16 cellular contexts compared by ENCODE assay signal in the genomic region with DNA sequence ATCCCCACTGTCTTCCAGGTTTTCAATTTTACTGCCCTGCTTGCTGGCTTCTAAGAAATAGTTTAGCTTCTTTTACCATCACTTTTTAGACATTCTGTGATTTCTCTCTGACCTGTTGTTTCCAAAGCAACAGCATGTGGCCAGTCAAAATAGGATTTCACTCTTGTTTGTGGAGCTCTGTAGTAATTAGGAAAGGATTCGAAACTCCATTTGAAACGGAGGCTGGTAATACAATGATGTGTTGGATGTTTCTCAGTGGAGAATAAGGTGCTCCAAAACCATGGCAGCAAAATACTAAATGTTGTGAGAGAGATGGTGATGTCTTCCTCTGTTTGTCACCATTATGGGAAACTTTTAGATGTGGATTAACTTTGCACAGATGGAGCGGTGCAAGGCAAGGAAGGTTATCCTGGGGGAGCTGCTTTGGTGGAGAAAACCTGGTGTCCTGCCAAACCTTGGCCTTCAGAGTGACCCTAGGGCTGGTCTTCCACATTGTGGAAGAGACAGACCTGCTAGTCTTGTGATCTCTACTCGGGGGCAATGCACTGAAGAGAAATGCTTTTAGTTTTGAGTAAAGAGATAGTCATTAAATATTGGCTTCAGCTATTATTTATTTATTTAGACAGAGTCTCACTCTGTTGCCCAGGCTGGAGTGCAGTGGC.
DNase-seq lines count a peak whose midpoint lies in the region; ATAC-seq and TF ChIP-seq lines count a peak whose summit lies in the region.
"Had no signal": no experiment of that assay in that cellular context is flagged by ENCODE, and none has a peak within 500 bp of the region (broad histone marks: within the 10 kb centered on the region; RNA-seq: fewer than 3 reads in every experiment).

No MANE protein-coding gene starts in this region.

- CTCF ChIA-PET in activated CD4-positive, alpha-beta T cell treated with anti-CD3 and anti-CD28 coated beads for 36 hours (lab: Charles Lee), result interaction anchor here (0.6 to 1.6 kb wide), 8 partner anchors 16 to 842 kb away, joined by 3 to 5 read pairs (median 3); no protein-coding TSS in a partner anchor
- CTCF ChIA-PET in activated CD4-positive, alpha-beta T cell treated with anti-CD3 and anti-CD28 coated beads, Interleukin-2, amount 10 ng/mL, durations not matched to agents 7 days and 5 days (lab: Charles Lee), result interaction anchor here (0.9 to 1.4 kb wide), 5 partner anchors 9 to 69 kb away, joined by 3 to 5 read pairs (median 3); no protein-coding TSS in a partner anchor
- CTCF ChIA-PET in Calu3 (lab: Charles Lee), result interaction anchor here (0.5 kb wide), 1 partner anchor 182 kb away, joined by 3 read pairs; no protein-coding TSS in a partner anchor

- no TSS peak for BruUV-seq in Calu3 (replicated peaks; lab: Mats Ljungman, UMichigan)

- H3K36me3 Mint-ChIP-seq in activated CD4-positive, alpha-beta T cell treated with anti-CD3 and anti-CD28 coated beads for 36 hours (ENCODE audit: low read depth), result peaks cover 19% of the 10 kb centered on the region
- peaks cover 8% of the 10 kb centered on the region for H3K36me3 Mint-ChIP-seq in activated CD4-positive, alpha-beta T cell treated with anti-CD3 and anti-CD28 coated beads, Interleukin-2, amount 10 ng/mL, durations not matched to agents 7 days and 5 days (ENCODE audit: low read depth)
- H3K36me3 Mint-ChIP-seq in Calu3 (ENCODE audit: insufficient read depth, unreplicated experiment) (peaks cover 11% of the 10 kb centered on the region), nephron (ENCODE audit: low read depth) (no peaks in the 10 kb centered on the region)
- H3K36me3 Mint-ChIP-seq in activated naive CD8-positive, alpha-beta T cell treated with anti-CD3 and anti-CD28 coated beads, Interleukin-2, amount 50 U/mL, for 24 hours (ENCODE audit: low read depth), result peaks cover 27% of the 10 kb centered on the region

- POLR2A ChIA-PET in activated CD4-positive, alpha-beta T cell treated with anti-CD3 and anti-CD28 coated beads for 36 hours (lab: Charles Lee), result interaction anchor here (0.8 to 1.5 kb wide), 4 partner anchors 33 to 76 kb away, joined by 3 to 4 read pairs (median 4); no protein-coding TSS in a partner anchor
- POLR2A ChIA-PET in activated CD4-positive, alpha-beta T cell treated with anti-CD3 and anti-CD28 coated beads, Interleukin-2, amount 10 ng/mL, durations not matched to agents 7 days and 5 days (lab: Charles Lee), result interaction anchor here (1.1 kb wide), 1 partner anchor 11 kb away, joined by 3 read pairs; no protein-coding TSS in a partner anchor

- intact Hi-C loops in activated CD4-positive, alpha-beta T cell treated with anti-CD3 and anti-CD28 coated beads for 36 hours (cut with DNase I, micrococcal nuclease), result loop anchor here in 1 of 2 experiments (2.0 kb wide), 1 partner anchor 17 kb away; no protein-coding TSS in a partner anchor
- intact Hi-C loops in Calu3 (cut with micrococcal nuclease; ENCODE audit: unreplicated experiment), result no loop called here

- H3K27ac Mint-ChIP-seq in activated CD4-positive, alpha-beta T cell treated with anti-CD3 and anti-CD28 coated beads for 36 hours, result peak overlapping the region; percentile 78
- no peak overlapping the region for H3K27ac Mint-ChIP-seq in activated CD4-positive, alpha-beta T cell treated with anti-CD3 and anti-CD28 coated beads, Interleukin-2, amount 10 ng/mL, durations not matched to agents 7 days and 5 days
- H3K27ac Mint-ChIP-seq in Calu3 (ENCODE audit: unreplicated experiment) (peak overlapping the region; percentile 77), nephron (peak overlapping the region; percentile 17 to 36 (median 30))
- peak overlapping the region; percentile 39 for H3K27ac Mint-ChIP-seq in activated naive CD8-positive, alpha-beta T cell treated with anti-CD3 and anti-CD28 coated beads, Interleukin-2, amount 50 U/mL, for 24 hours
- H3K27ac Mint-ChIP-seq: B cell had no signal

- ATAC-seq in activated CD4-positive, alpha-beta T cell treated with anti-CD3 and anti-CD28 coated beads for 36 hours, result peak; percentile 68
- no peak for ATAC-seq in activated naive CD8-positive, alpha-beta T cell treated with anti-CD3 and anti-CD28 coated beads, Interleukin-2, amount 50 U/mL, for 24 hours

- H3K9me3 Mint-ChIP-seq in activated CD4-positive, alpha-beta T cell treated with anti-CD3 and anti-CD28 coated beads for 36 hours (ENCODE audit: low read depth), result no peaks in the 10 kb centered on the region
- H3K9me3 Mint-ChIP-seq in activated CD4-positive, alpha-beta T cell treated with anti-CD3 and anti-CD28 coated beads, Interleukin-2, amount 10 ng/mL, durations not matched to agents 7 days and 5 days, result peaks cover 2% of the 10 kb centered on the region
- H3K9me3 Mint-ChIP-seq in Calu3 (ENCODE audit: low read depth, unreplicated experiment) (no peaks in the 10 kb centered on the region), nephron (peaks cover 4% of the 10 kb centered on the region)
- no peaks in the 10 kb centered on the region for H3K9me3 Mint-ChIP-seq in activated naive CD8-positive, alpha-beta T cell treated with anti-CD3 and anti-CD28 coated beads, Interleukin-2, amount 50 U/mL, for 24 hours
- H3K9me3 Mint-ChIP-seq: CD4-positive, CD25-positive, alpha-beta regulatory T cell had no signal

- no peak overlapping the region for H3K4me3 Mint-ChIP-seq in activated CD4-positive, alpha-beta T cell treated with anti-CD3 and anti-CD28 coated beads for 36 hours
- H3K4me3 Mint-ChIP-seq in activated CD4-positive, alpha-beta T cell treated with anti-CD3 and anti-CD28 coated beads, Interleukin-2, amount 10 ng/mL, durations not matched to agents 7 days and 5 days, result no peak overlapping the region
- H3K4me3 Mint-ChIP-seq in Calu3 (ENCODE audit: low read depth, unreplicated experiment), result no peak overlapping the region
- no peak overlapping the region for H3K4me3 Mint-ChIP-seq in activated naive CD8-positive, alpha-beta T cell treated with anti-CD3 and anti-CD28 coated beads, Interleukin-2, amount 50 U/mL, for 24 hours
- H3K4me3 Mint-ChIP-seq in nephron, result no peak overlapping the region
- H3K4me3 Mint-ChIP-seq: B cell; CD4-positive, CD25-positive, alpha-beta regulatory T cell had no signal

- H3K27me3 Mint-ChIP-seq in activated CD4-positive, alpha-beta T cell treated with anti-CD3 and anti-CD28 coated beads for 36 hours, result no peaks in the 10 kb centered on the region
- no peaks in the 10 kb centered on the region for H3K27me3 Mint-ChIP-seq in activated CD4-positive, alpha-beta T cell treated with anti-CD3 and anti-CD28 coated beads, Interleukin-2, amount 10 ng/mL, durations not matched to agents 7 days and 5 days
- H3K27me3 Mint-ChIP-seq in Calu3 (ENCODE audit: unreplicated experiment), result no peaks in the 10 kb centered on the region
- no peaks in the 10 kb centered on the region for H3K27me3 Mint-ChIP-seq in activated naive CD8-positive, alpha-beta T cell treated with anti-CD3 and anti-CD28 coated beads, Interleukin-2, amount 50 U/mL, for 24 hours
- no peaks in the 10 kb centered on the region for H3K27me3 Mint-ChIP-seq in nephron (ENCODE audit: low read depth)
- H3K27me3 Mint-ChIP-seq: CD4-positive, CD25-positive, alpha-beta regulatory T cell had no signal

- H3K4me1 Mint-ChIP-seq in activated CD4-positive, alpha-beta T cell treated with anti-CD3 and anti-CD28 coated beads for 36 hours, result peaks cover 70% of the 10 kb centered on the region
- peaks cover 37% of the 10 kb centered on the region for H3K4me1 Mint-ChIP-seq in activated CD4-positive, alpha-beta T cell treated with anti-CD3 and anti-CD28 coated beads, Interleukin-2, amount 10 ng/mL, durations not matched to agents 7 days and 5 days
- peaks cover 45% of the 10 kb centered on the region for H3K4me1 Mint-ChIP-seq in Calu3 (ENCODE audit: low read depth, unreplicated experiment)
- H3K4me1 Mint-ChIP-seq in activated naive CD8-positive, alpha-beta T cell treated with anti-CD3 and anti-CD28 coated beads, Interleukin-2, amount 50 U/mL, for 24 hours, result peaks cover 72% of the 10 kb centered on the region
- peaks cover 38% of the 10 kb centered on the region for H3K4me1 Mint-ChIP-seq in nephron

- DNase-seq in activated CD4-positive, alpha-beta T cell treated with anti-CD3 and anti-CD28 coated beads for 36 hours, result no peak
- DNase-seq in activated CD4-positive, alpha-beta T cell treated with anti-CD3 and anti-CD28 coated beads, Interleukin-2, amount 10 ng/mL, durations not matched to agents 7 days and 5 days, result no peak
- DNase-seq in Calu3 (no peak), NCI-H2171 (lab: John Stamatoyannopoulos, UW) (no peak), NCI-H510A (lab: John Stamatoyannopoulos, UW) (no peak)
- DNase-seq in activated naive CD8-positive, alpha-beta T cell treated with anti-CD3 and anti-CD28 coated beads, Interleukin-2, amount 50 U/mL, for 24 hours, result no peak
- no peak for DNase-seq in stimulated activated CD4-positive, alpha-beta T cell treated with anti-CD3 and anti-CD28 coated beads, Interleukin-12 subunit alpha, Interleukin-12 subunit beta, amount 100 ng/mL, for 4 hours
- DNase-seq: CD4-positive, CD25-positive, alpha-beta regulatory T cell; NCI-H1105 treated with DMSO at 0.1 percent for 48 hours; NCI-H1694 treated with DMSO at 0.1 percent for 48 hours; NCI-H345; NCI-H69; NK-92 treated with Interleukin-12 subunit alpha and Interleukin-12 subunit beta, amount 100 ng/mL, for 24 hours; OCI-M1 had no signal

- no peak for TF ChIP-seq CTCF in Calu3 (IDR thresholded peaks at IDR 0.05; ENCODE audit: unreplicated experiment)
- TF ChIP-seq CTCF in nephron (IDR thresholded peaks at IDR 0.05; ENCODE audit: unreplicated experiment in 3 of 3), result no peak
